ENCODE assay signal across 26 cellular contexts in genomic region chrX:112877771-112878173, GRCh38. TPM values are rescaled to one million over a fixed set of nuclear protein-coding genes. Genes with fewer than 3 reads are reported as not detected.
DNase-seq lines count a peak whose midpoint lies in the region; ATAC-seq, FAIRE-seq and TF ChIP-seq lines count a peak whose summit lies in the region.
"Had no signal": no experiment of that assay in that cellular context is flagged by ENCODE, and none has a peak within 500 bp of the region (broad histone marks: within the 10 kb centered on the region; RNA-seq: fewer than 3 reads in every experiment).

No MANE protein-coding gene starts in this region.

- H3K27ac ChIP-seq in GM12878 (ENCODE audit: control insufficient read depth, insufficient read depth): peak overlapping the region; percentile 35
- H3K27ac ChIP-seq in CD4-positive, alpha-beta T cell (ENCODE audit: low read depth, low read length): no peak overlapping the region
- H3K27ac ChIP-seq: esophagus squamous epithelium, transverse colon had no signal

- no peaks in the 10 kb centered on the region for H3K79me2 ChIP-seq in GM12878 (ENCODE audit: control insufficient read depth, insufficient read depth, low read length)

- POLR2A ChIA-PET in GM12878 (lab: Charles Lee): interaction anchor here (0.6 kb wide), 1 partner anchor 16 kb away, joined by 4 read pairs; no protein-coding TSS in a partner anchor
- POLR2A ChIA-PET in CD4-positive, alpha-beta T cell (lab: Charles Lee): no interaction called here

- RAD21 ChIA-PET in GM12878 (lab: Charles Lee; ENCODE audit: unreplicated experiment): no interaction called here

- H3K9ac ChIP-seq in GM12878 (ENCODE audit: control insufficient read depth, insufficient read depth, low read length): no peak overlapping the region

- no peaks in the 10 kb centered on the region for H3K36me3 ChIP-seq in GM12878 (ENCODE audit: control insufficient read depth in 2 of 2, insufficient read depth in 2 of 2, low read length in 1 of 2)
- H3K36me3 ChIP-seq: esophagus squamous epithelium, transverse colon had no signal

- no peak for DNase-seq in GM12878 (ENCODE audit: low read depth, low spot score)
- DNase-seq in CD4-positive, alpha-beta T cell: no peak
- DNase-seq in SW 1271 (lab: John Stamatoyannopoulos, UW): no peak
- DNase-seq in SKM-1 (lab: John Stamatoyannopoulos, UW; ENCODE audit: unreplicated experiment): no peak
- DNase-seq in T-helper 9 cell: no peak
- DNase-seq: activated B cell treated with CpG ODN at 0.5 μM for 24 hours; activated CD8-positive, alpha-beta T cell treated with anti-CD3 and anti-CD28 coated beads for 36 hours; activated naive CD4-positive, alpha-beta T cell treated with anti-CD3 and anti-CD28 coated beads for 36 hours; activated T-cell treated with anti-CD3 and anti-CD28 coated beads, Interleukin-2, amount 50 U/mL, for 24 hours; anterior cingulate cortex; CD8-positive, alpha-beta memory T cell; central memory CD4-positive, alpha-beta T cell; esophagus squamous epithelium; mesenchymal stem cell; naive thymus-derived CD8-positive, alpha-beta T cell; NCI-H2107; NCI-H524 treated with DMSO at 0.1 percent for 48 hours; OCI-M1; posterior cingulate gyrus; stimulated activated naive CD4-positive, alpha-beta T cell; T-helper 2 cell; transverse colon had no signal

- H3K27me3 ChIP-seq in GM12878 (replicated peaks in 1 of 2; ENCODE audit: control insufficient read depth in 2 of 2, insufficient read depth in 2 of 2, low read length in 1 of 2): no peaks in the 10 kb centered on the region
- no peaks in the 10 kb centered on the region for H3K27me3 ChIP-seq in CD4-positive, alpha-beta T cell (ENCODE audit: control insufficient read depth, insufficient read depth, low read length)
- H3K27me3 ChIP-seq: esophagus squamous epithelium, transverse colon had no signal

- TF ChIP-seq RAD21 in GM12878 (IDR thresholded peaks at IDR 0.05; ENCODE audit: insufficient read depth, low read depth, low read length): no peak

- no peak for FAIRE-seq in GM12878 (lab: Jason Lieb, UNC)

- TF ChIP-seq EP300 in GM12878 (IDR thresholded peaks at IDR 0.05; ENCODE audit: borderline replicate concordance in 1 of 2, control insufficient read depth in 1 of 2, low read depth in 2 of 2, low read length in 2 of 2): no peak

- 0 out of 2 replicates have a peak, but pooled peaks cover 2% of the 10 kb centered on the region for H3K4me1 ChIP-seq in GM12878 (ENCODE audit: control insufficient read depth, insufficient read depth, low read length)
- H3K4me1 ChIP-seq: esophagus squamous epithelium, transverse colon had no signal

- H3K4me3 ChIP-seq in GM12878: no peak overlapping the region
- H3K4me3 ChIP-seq: esophagus squamous epithelium, GM23338, transverse colon had no signal

- ATAC-seq in GM18867 (IDR thresholded peaks at IDR 0.05; ENCODE audit: unreplicated experiment) (peak; percentile 64), GM21717 (IDR thresholded peaks at IDR 0.05; ENCODE audit: unreplicated experiment) (peak; percentile 58), HG03095 (IDR thresholded peaks at IDR 0.05; ENCODE audit: unreplicated experiment) (peak; percentile 61), GM12878 (no peak)
- ATAC-seq in CD4-positive, alpha-beta T cell (ENCODE audit: poor library complexity): no peak
- ATAC-seq: activated CD8-positive, alpha-beta T cell treated with anti-CD3 and anti-CD28 coated beads for 36 hours; GM23338; naive thymus-derived CD8-positive, alpha-beta T cell had no signal

- no peak for TF ChIP-seq CTCF in GM12878 (IDR thresholded peaks at IDR 0.05 in 2 of 3, conservative IDR thresholded peaks at IDR 0.05 in 1 of 3; ENCODE audit: control insufficient read depth in 2 of 3, extremely low read depth in 1 of 3, insufficient read depth in 1 of 3, low read depth in 3 of 3, low read length in 3 of 3)
- no peak for TF ChIP-seq CTCF in CD4-positive, alpha-beta T cell (IDR thresholded peaks at IDR 0.05)

- CTCF ChIA-PET in GM12878 (lab: Yijun Ruan, JAX): no interaction called here
- CTCF ChIA-PET in CD4-positive, alpha-beta T cell (lab: Charles Lee): no interaction called here

- WGBS in GM12878 (ENCODE audit: insufficient coverage, insufficient replicate concordance, low lambda C conversion rate, missing lambda C conversion rate): 3% methylated on average over 3 of the region's 3 CpGs

- H3K36me3 Mint-ChIP-seq in CD4-positive, alpha-beta T cell (ENCODE audit: low read depth): no peaks in the 10 kb centered on the region
- H3K36me3 Mint-ChIP-seq: CD8-positive, alpha-beta memory T cell; naive thymus-derived CD8-positive, alpha-beta T cell had no signal

- H4K20me1 ChIP-seq in GM12878 (ENCODE audit: control insufficient read depth, insufficient read depth): no peaks in the 10 kb centered on the region

- H3K27me3 Mint-ChIP-seq in CD4-positive, alpha-beta T cell: no peaks in the 10 kb centered on the region
- H3K27me3 Mint-ChIP-seq: activated B cell treated with CpG ODN at 0.5 μM for 24 hours; activated CD8-positive, alpha-beta T cell treated with anti-CD3 and anti-CD28 coated beads for 36 hours; naive thymus-derived CD8-positive, alpha-beta T cell had no signal

- no peak overlapping the region for H3K27ac Mint-ChIP-seq in CD4-positive, alpha-beta T cell
- H3K27ac Mint-ChIP-seq: activated B cell treated with CpG ODN at 0.5 μM for 24 hours; activated CD8-positive, alpha-beta T cell treated with anti-CD3 and anti-CD28 coated beads for 36 hours; activated naive CD4-positive, alpha-beta T cell treated with anti-CD3 and anti-CD28 coated beads for 36 hours; activated T-cell treated with anti-CD3 and anti-CD28 coated beads, Interleukin-2, amount 50 U/mL, for 24 hours; CD8-positive, alpha-beta memory T cell; GM23338; naive thymus-derived CD8-positive, alpha-beta T cell had no signal

- 0 out of 2 replicates have a peak overlapping the region, but pooled peaks have one; percentile 17 for H3K4me2 ChIP-seq in GM12878 (ENCODE audit: control insufficient read depth, insufficient read depth)
- H3K4me2 ChIP-seq: GM23338 had no signal

- SMC1A ChIA-PET in GM12878 (lab: Charles Lee; ENCODE audit: uncharacterized antibody, unreplicated experiment): no interaction called here

- intact Hi-C loops in GM12878 (cut with micrococcal nuclease; ENCODE audit: unreplicated experiment): no loop called here
- intact Hi-C loops in CD4-positive, alpha-beta T cell (cut with DNase I, micrococcal nuclease): no loop called here

- no peaks in the 10 kb centered on the region for H3K9me3 ChIP-seq in GM12878 (replicated peaks; ENCODE audit: control insufficient read depth, insufficient read depth, low read length)
- no peaks in the 10 kb centered on the region for H3K9me3 ChIP-seq in CD4-positive, alpha-beta T cell (ENCODE audit: control insufficient read depth, low read length)
- H3K9me3 ChIP-seq: esophagus squamous epithelium, transverse colon had no signal

- BruUV-seq in GM12878 (replicated peaks; lab: Mats Ljungman, UMichigan): no TSS peak

- no peak overlapping the region for H3K4me3 Mint-ChIP-seq in CD4-positive, alpha-beta T cell
- H3K4me3 Mint-ChIP-seq: activated B cell treated with CpG ODN at 0.5 μM for 24 hours; activated CD8-positive, alpha-beta T cell treated with anti-CD3 and anti-CD28 coated beads for 36 hours; activated naive CD4-positive, alpha-beta T cell treated with anti-CD3 and anti-CD28 coated beads for 36 hours; activated T-cell treated with anti-CD3 and anti-CD28 coated beads, Interleukin-2, amount 50 U/mL, for 24 hours; CD8-positive, alpha-beta memory T cell; GM23338; naive thymus-derived CD8-positive, alpha-beta T cell had no signal

- TF ChIP-seq POLR2A in GM12878 (IDR thresholded peaks at IDR 0.05; ENCODE audit: low read depth, low read length): no peak

- no peaks in the 10 kb centered on the region for H3K9me3 Mint-ChIP-seq in CD4-positive, alpha-beta T cell
- H3K9me3 Mint-ChIP-seq: activated B cell treated with CpG ODN at 0.5 μM for 24 hours; activated CD8-positive, alpha-beta T cell treated with anti-CD3 and anti-CD28 coated beads for 36 hours; activated naive CD4-positive, alpha-beta T cell treated with anti-CD3 and anti-CD28 coated beads for 36 hours; activated T-cell treated with anti-CD3 and anti-CD28 coated beads, Interleukin-2, amount 50 U/mL, for 24 hours; CD8-positive, alpha-beta memory T cell; GM23338; naive thymus-derived CD8-positive, alpha-beta T cell had no signal

- H2AFZ ChIP-seq in GM12878 (ENCODE audit: control insufficient read depth, low read depth, low read length): no peak overlapping the region; the same call in 1 of the 2 replicates
- H2AFZ ChIP-seq: GM23338 had no signal

- in situ Hi-C loops in GM12878 (cut with MboI): no loop called here

- no peaks in the 10 kb centered on the region for H3K4me1 Mint-ChIP-seq in CD4-positive, alpha-beta T cell (ENCODE audit: low read depth)
- H3K4me1 Mint-ChIP-seq: activated B cell treated with CpG ODN at 0.5 μM for 24 hours; CD8-positive, alpha-beta memory T cell; naive thymus-derived CD8-positive, alpha-beta T cell had no signal

RNA-seq across cellular contexts. Expression of gene AMOT, which starts 37.1 kb away (rescaled TPM):
- total RNA-seq in GM12878 (2013; cell fraction: nucleolus; rRNA removed): 1.8 and 3.0 TPM in 2 replicates
- 5.2 and 6.3 TPM in 2 replicates for total RNA-seq in GM12878 (2014; rRNA removed)
- 2.5 and 3.0 TPM in 2 replicates for total RNA-seq in GM12878 (2014; rRNA removed; fragmentation: Illumina TruSeq; extraction: Trizol)
- total RNA-seq in GM12878 (2021): 12.5 and 14.5 TPM in 2 replicates
- polyA plus RNA-seq in GM12878 (2011; ENCODE audit: low read depth): 3.2 TPM
- 1.7 and 3.4 TPM in 2 replicates for polyA plus RNA-seq in GM12878 (2011; rRNA removed)
- 3.2 and 3.4 TPM in 2 replicates for polyA plus RNA-seq in GM12878 (2011; cell fraction: cytosol; rRNA removed)
- 5.4 and 14.7 TPM in 2 replicates for polyA plus RNA-seq in GM12878 (2011; cell fraction: nucleus; rRNA removed)
- 4.5 and 5.6 TPM in 2 replicates for polyA plus RNA-seq in GM12878 (2012)
- polyA plus RNA-seq in GM12878 (2014; fragmentation: Illumina TruSeq; extraction: Trizol): 4.9 and 5.1 TPM in 2 replicates
- 1 to 10 TPM in 1 of 2 experiments, under 1 TPM in 1; 0.92 to 1.4 TPM for polyA plus RNA-seq in GM12878 (2014; fragmentation: Nextera tagmentation; extraction: Ambion mirVana)
- polyA plus RNA-seq in GM12878 (2014; rRNA removed): 2.8 and 5.5 TPM in 2 replicates
- polyA plus RNA-seq in GM12878 (2016; fragmentation: Nextera tagmentation; extraction: Ambion mirVana): 1 to 10 TPM; 2.6 to 2.7 TPM
- 7.2 and 9.7 TPM in 2 replicates for polyA minus RNA-seq in GM12878 (2011; rRNA and poly(A)+ RNA removed)
- polyA minus RNA-seq in GM12878 (2011; cell fraction: cytosol; rRNA and poly(A)+ RNA removed): 3.6 and 4.6 TPM in 2 replicates
- polyA minus RNA-seq in GM12878 (2011; cell fraction: nucleus; rRNA and poly(A)+ RNA removed): 1.6 and 11.7 TPM in 2 replicates
- 1 to 10 TPM; 1.4 to 1.6 TPM for total RNA-seq in CD4-positive, alpha-beta T cell

Comparison
In these comparisons a context has a peak if more than half of its experiments do, and no peak if none do; other contexts are left out.
1. ATAC-seq: peak in GM18867 (single experiment), GM21717 (single experiment) and HG03095 (single experiment); none in GM12878 (single experiment) and CD4-positive, alpha-beta T cell (single experiment).